Comparison of ENCODE assay signal across 23 cellular contexts in the genomic region with DNA sequence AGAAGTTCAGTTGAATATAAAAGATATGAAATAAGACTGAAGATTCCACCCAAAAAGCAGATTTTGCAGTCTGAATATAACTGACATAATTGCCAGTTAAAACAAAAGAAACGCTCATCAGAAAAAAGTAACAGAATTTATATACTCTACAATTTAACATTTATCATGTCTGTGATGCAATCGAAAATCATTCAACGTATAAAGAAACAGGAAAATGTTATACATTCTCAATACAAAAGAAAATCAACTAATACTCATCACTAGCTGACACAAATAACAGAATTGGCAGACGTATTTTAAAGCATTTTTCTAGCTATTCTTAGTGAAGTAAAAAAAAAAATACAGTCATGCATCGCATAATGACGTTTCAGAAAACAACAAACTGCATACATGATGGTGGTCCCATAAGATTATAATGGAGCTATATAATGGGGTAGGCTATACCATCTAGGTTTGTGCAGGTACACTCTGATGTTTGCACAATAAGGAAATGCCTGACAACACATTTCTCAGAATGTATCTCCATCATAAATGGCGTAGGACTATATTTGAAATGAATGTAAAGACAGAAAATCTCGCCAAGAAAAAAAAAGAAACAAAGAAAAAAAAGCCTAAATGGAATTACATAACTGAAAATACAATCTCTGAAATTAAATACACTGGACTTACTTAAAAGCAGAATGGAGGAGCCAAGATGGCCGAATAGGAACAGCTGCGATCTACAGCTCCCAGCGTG. TPM values are rescaled to one million over a fixed set of nuclear protein-coding genes. Genes with fewer than 3 reads are reported as not detected.
DNase-seq lines count a peak whose midpoint lies in the region; ATAC-seq and TF ChIP-seq lines count a peak whose summit lies in the region.
"Had no signal": no experiment of that assay in that cellular context is flagged by ENCODE, and none has a peak within 500 bp of the region (broad histone marks: within the 10 kb centered on the region; RNA-seq: fewer than 3 reads in every experiment).

No MANE protein-coding gene starts in this region.

- ATAC-seq in upper lobe of left lung (ENCODE audit: low FRiP score in 2 of 2) (no peak), HG02623 (IDR thresholded peaks at IDR 0.05; ENCODE audit: unreplicated experiment) (no peak)
- ATAC-seq: PC-3, right cardiac atrium had no signal

- H3K79me1 ChIP-seq in trophoblast cell (ENCODE audit: low read length), result no peaks in the 10 kb centered on the region

- H3K18ac ChIP-seq in trophoblast cell (ENCODE audit: low read length), result no peak overlapping the region

- H2AK5ac ChIP-seq in trophoblast cell (ENCODE audit: low read length), result no peak overlapping the region

- H4K12ac ChIP-seq in trophoblast cell (ENCODE audit: low read depth, low read length), result no peak overlapping the region

- H3K23ac ChIP-seq in trophoblast cell (ENCODE audit: low read length), result no peak overlapping the region

- H2BK12ac ChIP-seq in trophoblast cell (ENCODE audit: low read length), result no peak overlapping the region

- no peak for TF ChIP-seq POLR2A in upper lobe of left lung (IDR thresholded peaks at IDR 0.05)

- no peak for TF ChIP-seq EP300 in upper lobe of left lung (IDR thresholded peaks at IDR 0.05)

- peak overlapping the region; percentile 46 for H3K4me3 ChIP-seq in hepatocyte
- no peak overlapping the region for H3K4me3 ChIP-seq in trophoblast cell (ENCODE audit: low read depth, low read length)
- H3K4me3 ChIP-seq in upper lobe of left lung, result no peak overlapping the region
- H3K4me3 ChIP-seq: ascending aorta; BLaER1 treated with 17β-estradiol and CSF1 and Interleukin-3, amounts not matched to agents 10 nM and 100 nM; GM23248; SK-N-MC had no signal

- H2BK120ac ChIP-seq in trophoblast cell (ENCODE audit: insufficient read depth, low read length, poor library complexity), result no peak overlapping the region

- no peak overlapping the region for H3K9ac ChIP-seq in trophoblast cell (ENCODE audit: low read length)
- H3K9ac ChIP-seq: BLaER1 treated with 17β-estradiol and CSF1 and Interleukin-3, amounts not matched to agents 10 nM and 100 nM; GM23248 had no signal

- no peaks in the 10 kb centered on the region for H3K36me3 ChIP-seq in hepatocyte (replicated peaks; ENCODE audit: insufficient read depth, low read depth)
- H3K36me3 ChIP-seq in trophoblast cell (ENCODE audit: control insufficient read depth in 1 of 2, insufficient read depth in 2 of 2, low read length in 2 of 2), result no peaks in the 10 kb centered on the region
- H3K36me3 ChIP-seq in upper lobe of left lung, result no peaks in the 10 kb centered on the region
- H3K36me3 ChIP-seq: ascending aorta; BLaER1 treated with 17β-estradiol and CSF1 and Interleukin-3, amounts not matched to agents 10 nM and 100 nM had no signal

- H3K27me3 ChIP-seq in hepatocyte (no peaks in the 10 kb centered on the region), trophoblast cell (ENCODE audit: insufficient read depth, low read length) (no peaks in the 10 kb centered on the region), upper lobe of left lung (no peaks in the 10 kb centered on the region)
- H3K27me3 ChIP-seq: ascending aorta had no signal

- H3K9me3 ChIP-seq in hepatocyte (ENCODE audit: low read depth), result no peaks in the 10 kb centered on the region
- no peaks in the 10 kb centered on the region for H3K9me3 ChIP-seq in trophoblast cell (ENCODE audit: insufficient read depth, low read depth, low read length)
- no peaks in the 10 kb centered on the region for H3K9me3 ChIP-seq in upper lobe of left lung
- H3K9me3 ChIP-seq: ascending aorta; BLaER1 treated with 17β-estradiol and CSF1 and Interleukin-3, amounts not matched to agents 10 nM and 100 nM had no signal

- H4K8ac ChIP-seq in trophoblast cell (ENCODE audit: low read depth, low read length), result no peak overlapping the region

- TF ChIP-seq CTCF in hepatocyte (IDR thresholded peaks at IDR 0.05; ENCODE audit: poor library complexity) (no peak), upper lobe of left lung (IDR thresholded peaks at IDR 0.05) (no peak)

- peak overlapping the region; percentile 74 for H3K4me2 ChIP-seq in hepatocyte
- peak overlapping the region; percentile 45 for H3K4me2 ChIP-seq in trophoblast cell (ENCODE audit: low read length)
- H3K4me2 ChIP-seq: BLaER1 treated with 17β-estradiol and CSF1 and Interleukin-3, amounts not matched to agents 10 nM and 100 nM had no signal

- no peak overlapping the region for H4K91ac ChIP-seq in trophoblast cell (ENCODE audit: low read depth, low read length)

- H3K79me2 ChIP-seq in hepatocyte (peaks cover 34% of the 10 kb centered on the region), trophoblast cell (ENCODE audit: control insufficient read depth, insufficient read depth, low read length, poor library complexity) (no peaks in the 10 kb centered on the region)

- no peaks in the 10 kb centered on the region for H4K20me1 ChIP-seq in hepatocyte (ENCODE audit: insufficient read depth, poor library complexity, severe bottlenecking)
- H4K20me1 ChIP-seq: BLaER1 treated with 17β-estradiol and CSF1 and Interleukin-3, amounts not matched to agents 10 nM and 100 nM had no signal

- no peaks in the 10 kb centered on the region for H3K9me2 ChIP-seq in hepatocyte (replicated peaks; ENCODE audit: insufficient read depth)

- no peak overlapping the region for H2BK5ac ChIP-seq in trophoblast cell (ENCODE audit: low read depth, low read length, poor library complexity)

- peak; percentile 56 for DNase-seq in NCI-H510A treated with DMSO at 0.1 percent for 48 hours (lab: John Stamatoyannopoulos, UW)
- DNase-seq in NCI-H510A (lab: John Stamatoyannopoulos, UW), result no peak
- peak; percentile 37 for DNase-seq in NCI-H82 treated with DMSO at 0.1 percent for 48 hours (lab: John Stamatoyannopoulos, UW; ENCODE audit: unreplicated experiment)
- DNase-seq in hepatocyte (ENCODE audit: low spot score), result no peak
- DNase-seq in trophoblast cell, result peak in 1 of 2 donors; percentile 15
- no peak for DNase-seq in upper lobe of left lung
- DNase-seq in NCI-H524 treated with DMSO at 0.1 percent for 48 hours (lab: John Stamatoyannopoulos, UW), result no peak
- DNase-seq: activated CD8-positive, alpha-beta memory T cell treated with anti-CD3 and anti-CD28 coated beads, Interleukin-2, amount 50 U/mL, for 4 hours; activated gamma-delta T cell treated with Interleukin-2 at 50 U/mL for 16 hours; DMS 273 treated with DMSO at 0.1 percent for 48 hours; GM23248; Kasumi-1; NCI-H2171; PC-3; stimulated activated naive CD4-positive, alpha-beta T cell treated with Interleukin-2 at 50 U/mL for 16 hours had no signal

- no peak overlapping the region for H3K14ac ChIP-seq in trophoblast cell (ENCODE audit: low read length)

- no peaks in the 10 kb centered on the region for H3K4me1 ChIP-seq in hepatocyte (ENCODE audit: insufficient read depth)
- no peaks in the 10 kb centered on the region for H3K4me1 ChIP-seq in trophoblast cell (ENCODE audit: control insufficient read depth in 1 of 2, insufficient read depth in 2 of 2, low read length in 2 of 2)
- H3K4me1 ChIP-seq in upper lobe of left lung, result no peaks in the 10 kb centered on the region
- H3K4me1 ChIP-seq: ascending aorta; BLaER1 treated with 17β-estradiol and CSF1 and Interleukin-3, amounts not matched to agents 10 nM and 100 nM had no signal

- 55% methylated on average over 11 of the region's 11 CpGs for WGBS in hepatocyte (ENCODE audit: low lambda C conversion rate, missing lambda C conversion rate)
- WGBS in trophoblast cell (ENCODE audit: extremely low coverage, insufficient coverage, insufficient read length), result no CpG with 5 or more reads among the region's 11 CpGs
- WGBS in upper lobe of left lung, 2 donors, result 82 to 90% methylated on average over 11 of the region's 11 CpGs

- no peak overlapping the region for H3K4ac ChIP-seq in trophoblast cell (ENCODE audit: low read depth, low read length)

- peak overlapping the region; percentile 83 for H3K27ac ChIP-seq in hepatocyte
- H3K27ac ChIP-seq in trophoblast cell (ENCODE audit: low read depth, low read length), result no peak overlapping the region
- no peak overlapping the region for H3K27ac ChIP-seq in upper lobe of left lung
- H3K27ac ChIP-seq: ascending aorta; BLaER1 treated with 17β-estradiol and CSF1 and Interleukin-3, amounts not matched to agents 10 nM and 100 nM; epithelial cell of prostate; GM23248; SK-N-MC had no signal

- H2AFZ ChIP-seq in hepatocyte, result peak overlapping the region; percentile 61
- no peak overlapping the region for H2AFZ ChIP-seq in trophoblast cell (ENCODE audit: insufficient read depth, low read length, poor library complexity)
- H2AFZ ChIP-seq: GM23248 had no signal

RNA-seq across cellular contexts. Expression of a gene that starts 34.3 kb away (rescaled TPM):
- total RNA-seq in hepatocyte (not detected in 2 replicates), upper lobe of left lung (not detected)
- not detected in 2 replicates for polyA plus RNA-seq in hepatocyte
- polyA plus RNA-seq in trophoblast cell (2013), result not detected in 2 replicates
- total RNA-seq: ascending aorta, GM23248, PC-3, right cardiac atrium, ureter had no signal
- polyA plus RNA-seq: GM23248, keratinocyte, right cardiac atrium had no signal

Comparison
In these comparisons a context has a peak if more than half of its experiments do, and no peak if none do; other contexts are left out.
1. DNase-seq: peak in NCI-H510A treated with DMSO at 0.1 percent for 48 hours (single experiment) and NCI-H82 treated with DMSO at 0.1 percent for 48 hours (single experiment); none in NCI-H510A (single experiment), hepatocyte (single experiment), upper lobe of left lung (0 of 2) and NCI-H524 treated with DMSO at 0.1 percent for 48 hours (single experiment).